In the genomic region with DNA sequence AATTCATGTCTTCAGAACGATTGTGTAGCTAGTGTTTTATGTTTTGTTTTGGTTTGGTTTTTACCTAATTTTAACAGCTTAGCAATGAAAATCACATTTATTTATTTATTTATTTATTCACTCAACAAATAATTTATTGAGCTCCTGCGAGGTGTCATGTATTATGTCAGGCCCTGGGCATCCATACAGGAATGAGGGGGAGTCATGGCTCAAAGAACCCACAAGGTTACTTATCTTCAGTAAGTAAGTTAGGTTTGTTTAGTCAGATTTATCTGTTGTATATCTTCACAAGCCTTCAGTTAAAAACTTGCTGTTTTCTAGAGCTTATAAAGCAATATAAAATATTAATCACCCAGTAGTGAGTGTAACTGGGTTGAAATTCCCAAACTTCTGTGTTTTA, we compare ENCODE assay signal across 30 cellular contexts.
"Had no signal": no experiment of that assay in that cellular context is flagged by ENCODE, and none has a peak within 500 bp of the region (broad histone marks: within the 10 kb centered on the region; RNA-seq: fewer than 3 reads in every experiment).

No MANE protein-coding gene starts in this region.

- H3K27me3 ChIP-seq: adrenal gland, ascending aorta, body of pancreas, brain microvascular endothelial cell, breast epithelium had no signal

- H3K36me3 ChIP-seq: adrenal gland, ascending aorta, brain microvascular endothelial cell, breast epithelium, cardiac muscle cell had no signal

- H3K9me3 ChIP-seq: adrenal gland, ascending aorta, body of pancreas, breast epithelium had no signal

- H3K27ac ChIP-seq: adrenal gland, ascending aorta, body of pancreas, brain microvascular endothelial cell, breast epithelium, cardiac muscle cell had no signal

- H3K4me1 ChIP-seq: adrenal gland, ascending aorta, breast epithelium had no signal

- H3K4me3 ChIP-seq: adrenal gland, ascending aorta, body of pancreas, breast epithelium, cardiac muscle cell had no signal

- ATAC-seq: activated naive CD4-positive, alpha-beta T cell treated with anti-CD3 and anti-CD28 coated beads, Interleukin-2, amount 50 U/mL, for 72 hours; activated naive CD8-positive, alpha-beta T cell treated with anti-CD3 and anti-CD28 coated beads, Interleukin-2, amount 50 U/mL, for 24 hours; activated T-cell treated with anti-CD3 and anti-CD28 coated beads, Interleukin-2, amount 50 U/mL, for 4 hours; activated T-cell treated with anti-CD3 and anti-CD28 coated beads, Interleukin-2, amount 50 U/mL, for 72 hours; activated T-helper 17 cell treated with anti-CD3 and anti-CD28 coated beads, Interleukin-2, amount 50 U/mL, for 72 hours; body of pancreas had no signal

- DNase-seq: activated effector memory CD4-positive, alpha-beta T cell treated with anti-CD3 and anti-CD28 coated beads, Interleukin-2, amount 50 U/mL, for 16 hours; activated effector memory CD4-positive, alpha-beta T cell treated with Interleukin-2 at 50 U/mL for 16 hours; activated gamma-delta T cell; activated gamma-delta T cell treated with Interleukin-2 at 50 U/mL for 16 hours; activated naive CD4-positive, alpha-beta T cell; activated naive CD4-positive, alpha-beta T cell treated with anti-CD3 and anti-CD28 coated beads for 36 hours; activated naive CD4-positive, alpha-beta T cell treated with anti-CD3 and anti-CD28 coated beads, Interleukin-2, amount 10 ng/mL, durations not matched to agents 7 days and 5 days; activated naive CD4-positive, alpha-beta T cell treated with anti-CD3 and anti-CD28 coated beads, Interleukin-2, amount 50 U/mL, for 16 hours; activated naive CD4-positive, alpha-beta T cell treated with Interleukin-2 at 50 U/mL for 16 hours; activated naive CD8-positive, alpha-beta T cell treated with anti-CD3 and anti-CD28 coated beads for 36 hours; activated naive CD8-positive, alpha-beta T cell treated with anti-CD3 and anti-CD28 coated beads, Interleukin-2, amount 10 ng/mL, durations not matched to agents 7 days and 5 days; activated naive CD8-positive, alpha-beta T cell treated with anti-CD3 and anti-CD28 coated beads, Interleukin-2, amount 50 U/mL, for 24 hours; activated T-cell treated with anti-CD3 and anti-CD28 coated beads, Interleukin-2, amount 50 U/mL, for 24 hours; activated T-cell treated with anti-CD3 and anti-CD28 coated beads, Interleukin-2, amount 50 U/mL, for 4 hours; activated T-cell treated with anti-CD3 and anti-CD28 coated beads, Interleukin-2, amount 50 U/mL, for 48 hours; activated T-cell treated with anti-CD3 and anti-CD28 coated beads, Interleukin-2, amount 50 U/mL, for 72 hours; adrenal gland; amniotic stem cell; amygdala; anterior cingulate cortex; body of pancreas; brain microvascular endothelial cell; caudate nucleus; central memory CD4-positive, alpha-beta T cell; cerebellar nuclear complex had no signal
